Comparison of ENCODE assay signal across 23 cellular contexts in genomic region chr2:173658946-173659371, GRCh38.
DNase-seq lines count a peak whose midpoint lies in the region; ATAC-seq, FAIRE-seq and TF ChIP-seq lines count a peak whose summit lies in the region.
"Had no signal": no experiment of that assay in that cellular context is flagged by ENCODE, and none has a peak within 500 bp of the region (broad histone marks: within the 10 kb centered on the region; RNA-seq: fewer than 3 reads in every experiment).

No MANE protein-coding gene starts in this region.

- H3K4me3 ChIP-seq in AG10803 (ENCODE audit: low read length) (no peak overlapping the region), right atrium auricular region (no peak overlapping the region), stomach (no peak overlapping the region)
- H3K4me3 ChIP-seq: ascending aorta, coronary artery, ovary, right lobe of liver had no signal

- DNase-seq in AG10803 (ENCODE audit: low read depth), result peak; percentile 67
- peak; percentile 51 for DNase-seq in LHCN-M2 (ENCODE audit: low read depth)
- no peak for DNase-seq in chondrocyte (ENCODE audit: low spot score)
- DNase-seq in HTR-8/SVneo (ENCODE audit: insufficient read length, low spot score), result no peak
- DNase-seq in right atrium auricular region (ENCODE audit: low spot score), result no peak
- DNase-seq in stomach, result no peak
- DNase-seq: activated CD4-positive, alpha-beta T cell treated with anti-CD3 and anti-CD28 coated beads, Interleukin-2, amount 10 ng/mL, durations not matched to agents 24 days and 14 days; activated CD8-positive, alpha-beta memory T cell treated with anti-CD3 and anti-CD28 coated beads, Interleukin-2, amount 50 U/mL, for 4 hours; activated gamma-delta T cell; AML-193; COR-L47; Karpas-422; NCI-H1105; ovary; right lobe of liver had no signal

- H3K36me3 Mint-ChIP-seq in chondrocyte (ENCODE audit: low read depth) (no peaks in the 10 kb centered on the region), nephron (ENCODE audit: low read depth) (no peaks in the 10 kb centered on the region)
- H3K36me3 Mint-ChIP-seq: type B pancreatic cell had no signal

- intact Hi-C loops in stomach (cut with DNase I; ENCODE audit: low total_unique reads), result no loop called here

- H3K4me3 Mint-ChIP-seq in chondrocyte (ENCODE audit: unreplicated experiment) (no peak overlapping the region), nephron (no peak overlapping the region)
- H3K4me3 Mint-ChIP-seq: activated CD4-positive, alpha-beta T cell treated with anti-CD3 and anti-CD28 coated beads, Interleukin-2, amount 10 ng/mL, durations not matched to agents 24 days and 14 days; stimulated activated naive CD8-positive, alpha-beta T cell treated with anti-CD3 and anti-CD28 coated beads, Interleukin-15, Interleukin-2, amounts not matched to agents 100 ng/mL and 50 ng/mL, for 24 hours; type B pancreatic cell had no signal

- FAIRE-seq in HTR-8/SVneo (lab: Jason Lieb, UNC), result no peak
- FAIRE-seq: endothelial cell of umbilical vein, TTC549 had no signal

- no peak for TF ChIP-seq POLR2A in stomach (IDR thresholded peaks at IDR 0.05)

- H3K27me3 ChIP-seq in right atrium auricular region, result no peaks in the 10 kb centered on the region
- no peaks in the 10 kb centered on the region for H3K27me3 ChIP-seq in stomach
- H3K27me3 ChIP-seq: ascending aorta, ovary, right lobe of liver had no signal

- H3K4me1 Mint-ChIP-seq in chondrocyte (ENCODE audit: low read depth) (peaks cover 34% of the 10 kb centered on the region), nephron (peaks cover 32% of the 10 kb centered on the region)
- H3K4me1 Mint-ChIP-seq: activated CD4-positive, alpha-beta T cell treated with anti-CD3 and anti-CD28 coated beads, Interleukin-2, amount 10 ng/mL, durations not matched to agents 24 days and 14 days had no signal

- H3K27ac Mint-ChIP-seq in chondrocyte (ENCODE audit: unreplicated experiment) (peak overlapping the region; percentile 67), nephron (peak overlapping the region in 2 of 3 experiments; percentile 12 to 38)
- H3K27ac Mint-ChIP-seq: activated CD4-positive, alpha-beta T cell treated with anti-CD3 and anti-CD28 coated beads, Interleukin-2, amount 10 ng/mL, durations not matched to agents 24 days and 14 days; stimulated activated naive CD8-positive, alpha-beta T cell treated with anti-CD3 and anti-CD28 coated beads, Interleukin-15, Interleukin-2, amounts not matched to agents 100 ng/mL and 50 ng/mL, for 24 hours; type B pancreatic cell had no signal

- 66 to 93% (median 79%) methylated on average over 2 of the region's 2 CpGs for WGBS in stomach, 5 donors

- H3K9me3 ChIP-seq in right atrium auricular region (no peaks in the 10 kb centered on the region), stomach (no peaks in the 10 kb centered on the region)
- H3K9me3 ChIP-seq: ascending aorta, ovary, right lobe of liver had no signal

- TF ChIP-seq CTCF in AG10803 (conservative IDR thresholded peaks at IDR 0.05; ENCODE audit: low read length), result no peak
- no peak for TF ChIP-seq CTCF in chondrocyte (IDR thresholded peaks at IDR 0.05)
- no peak for TF ChIP-seq CTCF in nephron (IDR thresholded peaks at IDR 0.05; ENCODE audit: unreplicated experiment in 3 of 3)
- no peak for TF ChIP-seq CTCF in right atrium auricular region (IDR thresholded peaks at IDR 0.05)
- TF ChIP-seq CTCF in stomach (IDR thresholded peaks at IDR 0.05), result no peak

- H3K4me1 ChIP-seq in right atrium auricular region (no peaks in the 10 kb centered on the region), stomach (no peaks in the 10 kb centered on the region)
- H3K4me1 ChIP-seq: ascending aorta, right lobe of liver had no signal

- no peak overlapping the region for H3K27ac ChIP-seq in right atrium auricular region
- no peak overlapping the region for H3K27ac ChIP-seq in stomach
- H3K27ac ChIP-seq: ascending aorta, coronary artery, ovary, right lobe of liver had no signal

- no peak for TF ChIP-seq EP300 in stomach (IDR thresholded peaks at IDR 0.05)

- no peaks in the 10 kb centered on the region for H3K9me3 Mint-ChIP-seq in chondrocyte (ENCODE audit: low read depth)
- no peaks in the 10 kb centered on the region for H3K9me3 Mint-ChIP-seq in nephron
- H3K9me3 Mint-ChIP-seq: activated CD4-positive, alpha-beta T cell treated with anti-CD3 and anti-CD28 coated beads, Interleukin-2, amount 10 ng/mL, durations not matched to agents 24 days and 14 days; stimulated activated naive CD8-positive, alpha-beta T cell treated with anti-CD3 and anti-CD28 coated beads, Interleukin-15, Interleukin-2, amounts not matched to agents 100 ng/mL and 50 ng/mL, for 24 hours had no signal

- H3K27me3 Mint-ChIP-seq in chondrocyte (ENCODE audit: low read depth) (no peaks in the 10 kb centered on the region), nephron (ENCODE audit: low read depth) (peaks cover 9% of the 10 kb centered on the region)

- H3K36me3 ChIP-seq in right atrium auricular region, result no peaks in the 10 kb centered on the region
- H3K36me3 ChIP-seq in stomach, result no peaks in the 10 kb centered on the region
- H3K36me3 ChIP-seq: ascending aorta, ovary, right lobe of liver had no signal

- no peak for ATAC-seq in HG02610 (IDR thresholded peaks at IDR 0.05; ENCODE audit: unreplicated experiment)
- ATAC-seq: right lobe of liver had no signal

Comparison
In these comparisons a context has a peak if more than half of its experiments do, and no peak if none do; other contexts are left out.
1. DNase-seq: peak in AG10803 (single experiment) and LHCN-M2 (single experiment); none in chondrocyte (single experiment), HTR-8/SVneo (single experiment), right atrium auricular region (single experiment) and stomach (single experiment).